Comparison of ENCODE assay signal across 1 cellular context in the genomic region with DNA sequence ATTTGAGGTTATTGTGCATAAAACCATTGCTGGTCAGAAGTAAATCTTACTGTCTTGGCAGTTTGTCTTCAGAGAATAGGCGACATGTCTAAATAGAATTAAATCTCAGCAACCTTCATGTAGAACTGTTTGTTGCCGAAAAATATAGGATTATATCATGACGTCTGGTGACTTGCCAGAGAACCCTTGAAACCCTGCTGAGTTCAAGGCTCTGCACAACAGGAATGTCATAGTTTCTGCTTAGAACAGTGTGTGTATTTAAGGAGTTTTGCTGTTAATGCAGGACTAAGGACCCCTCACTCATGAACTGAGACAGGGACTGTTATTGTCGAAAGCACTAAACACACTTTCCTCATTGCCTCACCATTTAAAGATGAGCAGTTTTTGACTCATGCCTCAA.
TF ChIP-seq lines count a peak whose summit lies in the region.

No MANE protein-coding gene starts in this region.

TF ChIP-seq in SK-N-SH, 30 proteins besides CTCF, POLR2A, EP300 and RAD21 (continued from another document):
- TF ChIP-seq, protein P1, sequence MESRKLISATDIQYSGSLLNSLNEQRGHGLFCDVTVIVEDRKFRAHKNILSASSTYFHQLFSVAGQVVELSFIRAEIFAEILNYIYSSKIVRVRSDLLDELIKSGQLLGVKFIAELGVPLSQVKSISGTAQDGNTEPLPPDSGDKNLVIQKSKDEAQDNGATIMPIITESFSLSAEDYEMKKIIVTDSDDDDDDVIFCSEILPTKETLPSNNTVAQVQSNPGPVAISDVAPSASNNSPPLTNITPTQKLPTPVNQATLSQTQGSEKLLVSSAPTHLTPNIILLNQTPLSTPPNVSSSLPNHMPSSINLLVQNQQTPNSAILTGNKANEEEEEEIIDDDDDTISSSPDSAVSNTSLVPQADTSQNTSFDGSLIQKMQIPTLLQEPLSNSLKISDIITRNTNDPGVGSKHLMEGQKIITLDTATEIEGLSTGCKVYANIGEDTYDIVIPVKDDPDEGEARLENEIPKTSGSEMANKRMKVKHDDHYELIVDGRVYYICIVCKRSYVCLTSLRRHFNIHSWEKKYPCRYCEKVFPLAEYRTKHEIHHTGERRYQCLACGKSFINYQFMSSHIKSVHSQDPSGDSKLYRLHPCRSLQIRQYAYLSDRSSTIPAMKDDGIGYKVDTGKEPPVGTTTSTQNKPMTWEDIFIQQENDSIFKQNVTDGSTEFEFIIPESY (IDR thresholded peaks at IDR 0.05; ENCODE audit: borderline replicate concordance, low read depth) = no peak
- TF ChIP-seq, protein P2, sequence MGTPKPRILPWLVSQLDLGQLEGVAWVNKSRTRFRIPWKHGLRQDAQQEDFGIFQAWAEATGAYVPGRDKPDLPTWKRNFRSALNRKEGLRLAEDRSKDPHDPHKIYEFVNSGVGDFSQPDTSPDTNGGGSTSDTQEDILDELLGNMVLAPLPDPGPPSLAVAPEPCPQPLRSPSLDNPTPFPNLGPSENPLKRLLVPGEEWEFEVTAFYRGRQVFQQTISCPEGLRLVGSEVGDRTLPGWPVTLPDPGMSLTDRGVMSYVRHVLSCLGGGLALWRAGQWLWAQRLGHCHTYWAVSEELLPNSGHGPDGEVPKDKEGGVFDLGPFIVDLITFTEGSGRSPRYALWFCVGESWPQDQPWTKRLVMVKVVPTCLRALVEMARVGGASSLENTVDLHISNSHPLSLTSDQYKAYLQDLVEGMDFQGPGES (IDR thresholded peaks at IDR 0.05; ENCODE audit: low read depth, low read length) = no peak
- no peak for TF ChIP-seq TEAD4 (IDR thresholded peaks at IDR 0.05; ENCODE audit: borderline replicate concordance, insufficient read depth)
